ENCODE assay signal across 1 cellular context in genomic region chr15:62021991-62022600, GRCh38.
A peak's percentile ranks its signal among the peaks of the same experiment; 100 is the strongest.
TF ChIP-seq lines count a peak whose summit lies in the region.

No MANE protein-coding gene starts in this region.

TF ChIP-seq in K562, 482 proteins besides CTCF, POLR2A, EP300 and RAD21 (continued from another document):
- TF ChIP-seq CTCFL (IDR thresholded peaks at IDR 0.05; ENCODE audit: borderline replicate concordance, insufficient read depth, low read depth, low read length, poor library complexity, severe bottlenecking) (peak; percentile 21), POLR3G (IDR thresholded peaks at IDR 0.05; ENCODE audit: extremely low read depth, insufficient read length, insufficient replicate concordance) (no peak)
